24 cellular contexts compared by ENCODE assay signal in the genomic region with DNA sequence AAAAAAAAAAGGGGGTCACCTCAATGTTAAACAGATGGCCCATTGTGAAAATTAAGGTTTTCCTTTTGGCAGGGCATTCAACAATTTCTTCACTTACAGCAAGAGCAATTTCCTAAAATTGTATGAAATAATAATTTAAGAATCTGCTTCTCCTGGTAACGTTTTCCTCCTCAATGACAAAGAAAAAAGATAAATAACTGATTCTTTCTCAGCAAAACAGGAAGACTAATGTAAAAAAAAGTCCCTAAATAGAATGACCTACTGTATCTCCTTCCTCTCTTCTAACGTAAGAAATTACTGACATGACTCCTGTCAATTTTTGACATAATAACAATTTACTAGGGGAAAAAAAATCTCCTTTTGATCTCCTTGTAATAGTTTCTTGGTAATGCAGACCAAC. TPM values are rescaled to one million over a fixed set of nuclear protein-coding genes. Genes with fewer than 3 reads are reported as not detected.
DNase-seq lines count a peak whose midpoint lies in the region; ATAC-seq and TF ChIP-seq lines count a peak whose summit lies in the region.
"Had no signal": no experiment of that assay in that cellular context is flagged by ENCODE, and none has a peak within 500 bp of the region (broad histone marks: within the 10 kb centered on the region; RNA-seq: fewer than 3 reads in every experiment).

No MANE protein-coding gene starts in this region.

- H3K4me3 Mint-ChIP-seq in T-helper 2 cell treated with Interferon-gamma antibody and Interleukin-4, amounts not matched to agents 5 μg/mL and 100 μg/mL, for 36 hours = peak overlapping the region; percentile 34
- H3K4me3 Mint-ChIP-seq in activated T-helper 17 cell treated with anti-CD3 and anti-CD28 coated beads, Interleukin-2, amount 50 U/mL, for 72 hours = no peak overlapping the region
- peak overlapping the region; percentile 41 for H3K4me3 Mint-ChIP-seq in natural killer cell treated with Interleukin-12 subunit alpha and Interleukin-12 subunit beta and Interleukin-15 and Interleukin-18, amount 100 ng/mL, for 72 hours
- H3K4me3 Mint-ChIP-seq in MCF 10A (ENCODE audit: unreplicated experiment) = no peak overlapping the region
- H3K4me3 Mint-ChIP-seq: mesothelial cell of epicardium, neural crest cell had no signal

- no TSS peak for BruUV-seq in MCF 10A (replicated peaks; lab: Mats Ljungman, UMichigan)

- WGBS in lower leg skin, 2 donors = 43 to 52% methylated on average over 2 of the region's 2 CpGs

- POLR2A ChIA-PET in MCF 10A (lab: Yijun Ruan, JAX) = no interaction called here

- TF ChIP-seq CTCF in lower leg skin (IDR thresholded peaks at IDR 0.05) (no peak), MCF 10A (IDR thresholded peaks at IDR 0.05; ENCODE audit: unreplicated experiment) (no peak)

- no peak overlapping the region for H3K4me3 ChIP-seq in lower leg skin (ENCODE audit: low read depth, poor library complexity, severe bottlenecking)
- H3K4me3 ChIP-seq: GM12878, left lung had no signal

- H3K4me1 Mint-ChIP-seq in T-helper 2 cell treated with Interferon-gamma antibody and Interleukin-4, amounts not matched to agents 5 μg/mL and 100 μg/mL, for 36 hours (ENCODE audit: low read depth) = peaks cover 32% of the 10 kb centered on the region
- H3K4me1 Mint-ChIP-seq in activated T-helper 17 cell treated with anti-CD3 and anti-CD28 coated beads, Interleukin-2, amount 50 U/mL, for 72 hours = peaks cover 11% of the 10 kb centered on the region
- H3K4me1 Mint-ChIP-seq in natural killer cell treated with Interleukin-12 subunit alpha and Interleukin-12 subunit beta and Interleukin-15 and Interleukin-18, amount 100 ng/mL, for 72 hours (ENCODE audit: low read depth in 2 of 2) = peaks cover 44 to 51% of the 10 kb centered on the region in 2 donors
- H3K4me1 Mint-ChIP-seq in MCF 10A (ENCODE audit: insufficient read depth, unreplicated experiment) = no peaks in the 10 kb centered on the region
- H3K4me1 Mint-ChIP-seq: mesothelial cell of epicardium had no signal

- intact Hi-C loops in lower leg skin (cut with DNase I; ENCODE audit: low total_unique reads) (no loop called here), MCF 10A (cut with micrococcal nuclease) (no loop called here)

- DNase-seq in T-helper 2 cell treated with Interferon-gamma antibody and Interleukin-4, amounts not matched to agents 5 μg/mL and 100 μg/mL, for 36 hours (ENCODE audit: low spot score) = no peak
- DNase-seq in T-helper 2 cell (no peak), HCEC 1CT (no peak), lower leg skin (ENCODE audit: low spot score in 2 of 2) (no peak), MCF 10A (ENCODE audit: unreplicated experiment) (no peak)
- no peak for DNase-seq in natural killer cell treated with Interleukin-12 subunit alpha and Interleukin-12 subunit beta and Interleukin-15 and Interleukin-18, amount 100 ng/mL, for 72 hours (ENCODE audit: low spot score)
- DNase-seq: activated CD4-positive, alpha-beta T cell treated with anti-CD3 and anti-CD28 coated beads, Interleukin-2, amount 50 U/mL, for 4 hours; activated naive CD4-positive, alpha-beta T cell treated with anti-CD3 and anti-CD28 coated beads, Interleukin-2, amount 50 U/mL, for 16 hours; activated T-cell treated with anti-CD3 and anti-CD28 coated beads for 4 hours; aorta; COR-L47; DMS79; left lung; MV-4-11; NCI-H1694 treated with DMSO at 0.1 percent for 48 hours; NCI-H2227 treated with DMSO at 0.1 percent for 48 hours; stimulated activated CD4-positive, alpha-beta T cell treated with anti-CD3 and anti-CD28 coated beads, Interleukin-15, amount 100 ng/mL, for 24 hours had no signal

- ATAC-seq in HG03354 (IDR thresholded peaks at IDR 0.05; ENCODE audit: poor library complexity, severe bottlenecking, unreplicated experiment) = peak; percentile 40
- no peak for ATAC-seq in activated T-helper 17 cell treated with anti-CD3 and anti-CD28 coated beads, Interleukin-2, amount 50 U/mL, for 72 hours (replicated peaks)
- no peak for ATAC-seq in natural killer cell treated with Interleukin-12 subunit alpha and Interleukin-12 subunit beta and Interleukin-15 and Interleukin-18, amount 100 ng/mL, for 72 hours
- ATAC-seq: left lung, sciatic nerve, SK-N-SH treated with all-trans-retinoic acid at 6 μM for 48 hours had no signal

- H3K9me3 Mint-ChIP-seq in T-helper 2 cell treated with Interferon-gamma antibody and Interleukin-4, amounts not matched to agents 5 μg/mL and 100 μg/mL, for 36 hours = peaks cover 38% of the 10 kb centered on the region
- H3K9me3 Mint-ChIP-seq in activated T-helper 17 cell treated with anti-CD3 and anti-CD28 coated beads, Interleukin-2, amount 50 U/mL, for 72 hours = peaks cover 12% of the 10 kb centered on the region
- peaks cover 4% of the 10 kb centered on the region for H3K9me3 Mint-ChIP-seq in natural killer cell treated with Interleukin-12 subunit alpha and Interleukin-12 subunit beta and Interleukin-15 and Interleukin-18, amount 100 ng/mL, for 72 hours
- peaks cover 11% of the 10 kb centered on the region for H3K9me3 Mint-ChIP-seq in MCF 10A (ENCODE audit: unreplicated experiment)

- H3K27me3 Mint-ChIP-seq in T-helper 2 cell treated with Interferon-gamma antibody and Interleukin-4, amounts not matched to agents 5 μg/mL and 100 μg/mL, for 36 hours (ENCODE audit: low read depth) = no peaks in the 10 kb centered on the region
- no peaks in the 10 kb centered on the region for H3K27me3 Mint-ChIP-seq in activated T-helper 17 cell treated with anti-CD3 and anti-CD28 coated beads, Interleukin-2, amount 50 U/mL, for 72 hours
- no peaks in the 10 kb centered on the region for H3K27me3 Mint-ChIP-seq in natural killer cell treated with Interleukin-12 subunit alpha and Interleukin-12 subunit beta and Interleukin-15 and Interleukin-18, amount 100 ng/mL, for 72 hours
- no peaks in the 10 kb centered on the region for H3K27me3 Mint-ChIP-seq in MCF 10A (ENCODE audit: insufficient read depth, unreplicated experiment)

- peak overlapping the region; percentile 60 for H3K27ac Mint-ChIP-seq in T-helper 2 cell treated with Interferon-gamma antibody and Interleukin-4, amounts not matched to agents 5 μg/mL and 100 μg/mL, for 36 hours
- peak overlapping the region; percentile 5 for H3K27ac Mint-ChIP-seq in activated T-helper 17 cell treated with anti-CD3 and anti-CD28 coated beads, Interleukin-2, amount 50 U/mL, for 72 hours
- peak overlapping the region; percentile 23 to 72 for H3K27ac Mint-ChIP-seq in natural killer cell treated with Interleukin-12 subunit alpha and Interleukin-12 subunit beta and Interleukin-15 and Interleukin-18, amount 100 ng/mL, for 72 hours
- H3K27ac Mint-ChIP-seq in MCF 10A (ENCODE audit: low read depth, unreplicated experiment) = no peak overlapping the region
- H3K27ac Mint-ChIP-seq: mesothelial cell of epicardium had no signal

- peaks cover 62% of the 10 kb centered on the region for H3K36me3 Mint-ChIP-seq in T-helper 2 cell treated with Interferon-gamma antibody and Interleukin-4, amounts not matched to agents 5 μg/mL and 100 μg/mL, for 36 hours (ENCODE audit: low read depth)
- H3K36me3 Mint-ChIP-seq in activated T-helper 17 cell treated with anti-CD3 and anti-CD28 coated beads, Interleukin-2, amount 50 U/mL, for 72 hours (ENCODE audit: low read depth) = peaks cover 21% of the 10 kb centered on the region
- peaks cover 36% of the 10 kb centered on the region for H3K36me3 Mint-ChIP-seq in natural killer cell treated with Interleukin-12 subunit alpha and Interleukin-12 subunit beta and Interleukin-15 and Interleukin-18, amount 100 ng/mL, for 72 hours
- H3K36me3 Mint-ChIP-seq in MCF 10A (ENCODE audit: insufficient read depth, unreplicated experiment) = peaks cover 10% of the 10 kb centered on the region

- TF ChIP-seq POLR2A in lower leg skin (IDR thresholded peaks at IDR 0.05) = no peak

- CTCF ChIA-PET in MCF 10A (lab: Yijun Ruan, JAX) = interaction anchor here (0.5 to 1.2 kb wide), 4 partner anchors 21 to 67 kb away, joined by 3 read pairs; no protein-coding TSS in a partner anchor

RNA-seq across cellular contexts. Expression of a gene that starts 25.5 kb away (rescaled TPM):
- total RNA-seq in activated T-helper 17 cell treated with anti-CD3 and anti-CD28 coated beads, Interleukin-2, amount 50 U/mL, for 72 hours = 10 to 100 TPM in 1 of 2 donors, 1 to 10 TPM in 1; 7.1 to 15.6 TPM
- 10 to 100 TPM; 29.2 to 33.9 TPM for total RNA-seq in natural killer cell treated with Interleukin-12 subunit alpha and Interleukin-12 subunit beta and Interleukin-15 and Interleukin-18, amount 100 ng/mL, for 72 hours
- total RNA-seq in lower leg skin (10 to 100 TPM; 36.8 to 44.1 (median 40.1) TPM), MCF 10A (2022) (10.4 and 10.5 TPM in 2 replicates)

RNA-seq across cellular contexts. Expression of a gene that starts 26.0 kb away (rescaled TPM):
- total RNA-seq in activated T-helper 17 cell treated with anti-CD3 and anti-CD28 coated beads, Interleukin-2, amount 50 U/mL, for 72 hours = 10 to 100 TPM in 1 of 2 donors, 1 to 10 TPM in 1; 7.1 to 10.9 TPM
- total RNA-seq in natural killer cell treated with Interleukin-12 subunit alpha and Interleukin-12 subunit beta and Interleukin-15 and Interleukin-18, amount 100 ng/mL, for 72 hours = 10 to 100 TPM; 10.7 to 12.6 TPM
- total RNA-seq in lower leg skin (10 to 100 TPM in 3 of 4 donors, 1 to 10 TPM in 1; 7.9 to 17.3 (median 11.5) TPM), MCF 10A (2022) (19.6 and 23.3 TPM in 2 replicates)

Comparison
In these comparisons a context has a peak if more than half of its experiments do, and no peak if none do; other contexts are left out.
1. H3K4me3 Mint-ChIP-seq: peak in T-helper 2 cell treated with Interferon-gamma antibody and Interleukin-4, amounts not matched to agents 5 μg/mL and 100 μg/mL, for 36 hours (single experiment) and natural killer cell treated with Interleukin-12 subunit alpha and Interleukin-12 subunit beta and Interleukin-15 and Interleukin-18, amount 100 ng/mL, for 72 hours (single experiment); none in activated T-helper 17 cell treated with anti-CD3 and anti-CD28 coated beads, Interleukin-2, amount 50 U/mL, for 72 hours (single experiment) and MCF 10A (single experiment).